ENCODE assay signal across 1 cellular context in genomic region chr10:99276848-99277486, GRCh38.
TF ChIP-seq lines count a peak whose summit lies in the region.

No MANE protein-coding gene starts in this region.

TF ChIP-seq in GM23338, 12 proteins besides CTCF, POLR2A, EP300 and RAD21 (continued from another document):
- TF ChIP-seq ZNF462 (CRISPR knock-in tag; IDR thresholded peaks at IDR 0.05) (no peak), ETS1 (IDR thresholded peaks at IDR 0.05) (no peak), EZH2phosphoT487 (IDR thresholded peaks at IDR 0.05; ENCODE audit: unreplicated experiment) (no peak), POLR2AphosphoS5 (IDR thresholded peaks at IDR 0.05; ENCODE audit: low read depth) (no peak), JUNB (IDR thresholded peaks at IDR 0.05; ENCODE audit: unreplicated experiment) (no peak)
